Comparison of ENCODE assay signal across 21 cellular contexts in the genomic region with DNA sequence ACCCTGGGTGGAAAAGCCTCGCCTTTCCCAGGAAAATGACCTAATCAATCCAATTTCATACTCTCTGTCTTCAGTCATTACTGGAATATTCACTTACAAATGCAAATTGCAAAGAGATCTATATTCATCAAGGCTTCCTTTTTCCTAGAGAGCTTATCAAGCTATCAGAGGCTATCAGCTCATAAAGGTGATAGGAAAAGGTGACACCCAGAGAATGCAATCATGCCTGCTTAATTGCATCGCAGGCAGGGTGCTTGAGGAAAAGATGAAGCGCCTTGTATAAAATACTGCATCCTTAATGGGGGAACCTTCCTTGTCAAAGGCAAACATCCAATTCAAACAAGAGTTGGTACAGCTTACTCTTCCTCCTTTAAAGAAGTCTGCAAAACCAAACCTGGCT. TPM values are rescaled to one million over a fixed set of nuclear protein-coding genes. Genes with fewer than 3 reads are reported as not detected.
DNase-seq lines count a peak whose midpoint lies in the region; ATAC-seq and TF ChIP-seq lines count a peak whose summit lies in the region.
"Had no signal": no experiment of that assay in that cellular context is flagged by ENCODE, and none has a peak within 500 bp of the region (broad histone marks: within the 10 kb centered on the region; RNA-seq: fewer than 3 reads in every experiment).

No MANE protein-coding gene starts in this region.

- intact Hi-C loops in natural killer cell (cut with micrococcal nuclease) (no loop called here), left colon (cut with DNase I, micrococcal nuclease) (no loop called here), sciatic nerve (cut with DNase I) (no loop called here), ascending aorta (cut with DNase I) (no loop called here)

- no peaks in the 10 kb centered on the region for H3K27me3 ChIP-seq in ascending aorta
- H3K27me3 ChIP-seq: BLaER1 treated with 17β-estradiol and CSF1 and Interleukin-3, amounts not matched to agents 10 nM and 100 nM had no signal

- no peaks in the 10 kb centered on the region for H3K9me3 Mint-ChIP-seq in natural killer cell treated with Interleukin-12 subunit alpha and Interleukin-12 subunit beta and Interleukin-15 and Interleukin-18, amount 100 ng/mL, for 72 hours
- no peaks in the 10 kb centered on the region for H3K9me3 Mint-ChIP-seq in natural killer cell
- H3K9me3 Mint-ChIP-seq: CD4-positive, alpha-beta memory T cell had no signal

- no peaks in the 10 kb centered on the region for H3K4me1 Mint-ChIP-seq in natural killer cell treated with Interleukin-12 subunit alpha and Interleukin-12 subunit beta and Interleukin-15 and Interleukin-18, amount 100 ng/mL, for 72 hours (ENCODE audit: low read depth in 2 of 2)
- H3K4me1 Mint-ChIP-seq in natural killer cell: no peaks in the 10 kb centered on the region
- H3K4me1 Mint-ChIP-seq: CD4-positive, alpha-beta memory T cell had no signal

- H3K27me3 Mint-ChIP-seq in natural killer cell treated with Interleukin-12 subunit alpha and Interleukin-12 subunit beta and Interleukin-15 and Interleukin-18, amount 100 ng/mL, for 72 hours: peaks cover 0 to 3% of the 10 kb centered on the region in 2 donors
- H3K27me3 Mint-ChIP-seq in natural killer cell (ENCODE audit: low read depth in 2 of 2): no peaks in the 10 kb centered on the region

- H3K36me3 Mint-ChIP-seq in natural killer cell treated with Interleukin-12 subunit alpha and Interleukin-12 subunit beta and Interleukin-15 and Interleukin-18, amount 100 ng/mL, for 72 hours: no peaks in the 10 kb centered on the region
- no peaks in the 10 kb centered on the region for H3K36me3 Mint-ChIP-seq in natural killer cell
- H3K36me3 Mint-ChIP-seq: CD4-positive, alpha-beta memory T cell had no signal

- H3K9me3 ChIP-seq in ascending aorta: no peaks in the 10 kb centered on the region
- H3K9me3 ChIP-seq: A549; BE2C; BLaER1 treated with 17β-estradiol and CSF1 and Interleukin-3, amounts not matched to agents 10 nM and 100 nM had no signal

- ATAC-seq in natural killer cell treated with Interleukin-12 subunit alpha and Interleukin-12 subunit beta and Interleukin-15 and Interleukin-18, amount 100 ng/mL, for 72 hours: no peak
- ATAC-seq in natural killer cell: no peak
- peak; percentile 63 for ATAC-seq in left colon
- no peak for ATAC-seq in sciatic nerve
- ATAC-seq: A549 had no signal

- H3K4me3 ChIP-seq in ascending aorta: no peak overlapping the region
- H3K4me3 ChIP-seq: A549; BLaER1 treated with 17β-estradiol and CSF1 and Interleukin-3, amounts not matched to agents 10 nM and 100 nM had no signal

- DNase-seq in natural killer cell treated with Interleukin-12 subunit alpha and Interleukin-12 subunit beta and Interleukin-15 and Interleukin-18, amount 100 ng/mL, for 72 hours (ENCODE audit: low spot score): peak; percentile 18
- no peak for DNase-seq in natural killer cell
- no peak for DNase-seq in left colon
- DNase-seq in sciatic nerve (ENCODE audit: low spot score): peak; percentile 3
- DNase-seq in hypothalamus (lab: John Stamatoyannopoulos, UW): no peak
- DNase-seq in ascending aorta (ENCODE audit: low spot score in 2 of 2): no peak
- no peak for DNase-seq in DMS79 (lab: John Stamatoyannopoulos, UW)
- DNase-seq: 8988T; ACHN; AML-193; BE2C; Calu3; CD4-positive, alpha-beta memory T cell; COR-L47; DMS53; DND-41; GOT3; H7; HCEC 1CT had no signal

- no peaks in the 10 kb centered on the region for H3K36me3 ChIP-seq in ascending aorta
- H3K36me3 ChIP-seq: BE2C; BLaER1 treated with 17β-estradiol and CSF1 and Interleukin-3, amounts not matched to agents 10 nM and 100 nM had no signal

- TF ChIP-seq CTCF in natural killer cell (IDR thresholded peaks at IDR 0.05) (no peak), ascending aorta (IDR thresholded peaks at IDR 0.05) (no peak)

- H3K27ac ChIP-seq in ascending aorta: no peak overlapping the region
- H3K27ac ChIP-seq: A549; BLaER1 treated with 17β-estradiol and CSF1 and Interleukin-3, amounts not matched to agents 10 nM and 100 nM had no signal

- no peaks in the 10 kb centered on the region for H3K4me1 ChIP-seq in ascending aorta
- H3K4me1 ChIP-seq: BE2C had no signal

- H3K4me3 Mint-ChIP-seq in natural killer cell treated with Interleukin-12 subunit alpha and Interleukin-12 subunit beta and Interleukin-15 and Interleukin-18, amount 100 ng/mL, for 72 hours: no peak overlapping the region
- H3K4me3 Mint-ChIP-seq in natural killer cell: no peak overlapping the region
- H3K4me3 Mint-ChIP-seq: CD4-positive, alpha-beta memory T cell had no signal

- no peak overlapping the region for H3K27ac Mint-ChIP-seq in natural killer cell treated with Interleukin-12 subunit alpha and Interleukin-12 subunit beta and Interleukin-15 and Interleukin-18, amount 100 ng/mL, for 72 hours
- H3K27ac Mint-ChIP-seq in natural killer cell: no peak overlapping the region
- H3K27ac Mint-ChIP-seq: CD4-positive, alpha-beta memory T cell had no signal

RNA-seq across cellular contexts. Expression of gene SHANK2, which starts 59.7 kb away (rescaled TPM):
- under 1 TPM in 1 of 2 donors, not detected in 1; 0.11 TPM for total RNA-seq in natural killer cell treated with Interleukin-12 subunit alpha and Interleukin-12 subunit beta and Interleukin-15 and Interleukin-18, amount 100 ng/mL, for 72 hours
- 1 to 10 TPM in 1 of 3 donors, not detected in 2; 4.9 TPM for total RNA-seq in natural killer cell
- 10 to 100 TPM; 28.6 to 43.0 TPM for total RNA-seq in left colon
- total RNA-seq in sciatic nerve: 3.7 TPM
- 0.53 TPM for total RNA-seq in ascending aorta
- total RNA-seq: CD4-positive, alpha-beta memory T cell had no signal

Comparison
In these comparisons a context has a peak if more than half of its experiments do, and no peak if none do; other contexts are left out.
1. DNase-seq: peak in natural killer cell treated with Interleukin-12 subunit alpha and Interleukin-12 subunit beta and Interleukin-15 and Interleukin-18, amount 100 ng/mL, for 72 hours (single experiment) and sciatic nerve (single experiment); none in natural killer cell (single experiment), left colon (0 of 2), hypothalamus (0 of 51), ascending aorta (0 of 2) and DMS79 (single experiment).